Comparison of ENCODE assay signal across 1 cellular context in the genomic region with DNA sequence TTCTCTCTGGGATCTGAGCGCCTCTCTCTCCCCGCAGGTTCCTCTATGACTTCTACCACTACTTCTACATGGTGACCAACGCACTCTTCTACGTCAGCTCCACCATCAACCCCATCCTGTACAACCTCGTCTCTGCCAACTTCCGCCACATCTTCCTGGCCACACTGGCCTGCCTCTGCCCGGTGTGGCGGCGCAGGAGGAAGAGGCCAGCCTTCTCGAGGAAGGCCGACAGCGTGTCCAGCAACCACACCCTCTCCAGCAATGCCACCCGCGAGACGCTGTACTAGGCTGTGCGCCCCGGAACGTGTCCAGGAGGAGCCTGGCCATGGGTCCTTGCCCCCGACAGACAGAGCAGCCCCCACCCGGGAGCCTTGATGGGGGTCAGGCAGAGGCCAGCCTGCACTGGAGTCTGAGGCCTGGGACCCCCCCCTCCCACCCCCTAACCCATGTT.
TF ChIP-seq lines count a peak whose summit lies in the region.

No MANE protein-coding gene starts in this region.

TF ChIP-seq in H1, 55 proteins besides CTCF, POLR2A, EP300 and RAD21:
- TF ChIP-seq BCL11A (IDR thresholded peaks at IDR 0.05; ENCODE audit: low read depth in 2 of 2, low read length in 2 of 2) (no peak), RNF2 (IDR thresholded peaks at IDR 0.05; ENCODE audit: borderline replicate concordance, low read depth, low read length, missing control alignments, poor library complexity, severe bottlenecking) (no peak), GTF2F1 (IDR thresholded peaks at IDR 0.05; ENCODE audit: borderline replicate concordance, low read depth, low read length) (no peak), SAP30 (IDR thresholded peaks at IDR 0.05; ENCODE audit: insufficient read depth, insufficient replicate concordance, low read length) (no peak), EZH2 (IDR thresholded peaks at IDR 0.05; ENCODE audit: low read depth, low read length, severe bottlenecking) (no peak), FOSL1 (IDR thresholded peaks at IDR 0.05; ENCODE audit: insufficient read depth, low read depth, low read length) (no peak), BRCA1 (IDR thresholded peaks at IDR 0.05; ENCODE audit: low read depth, low read length) (no peak), BACH1 (IDR thresholded peaks at IDR 0.05; ENCODE audit: low read length) (no peak), HDAC2 (IDR thresholded peaks at IDR 0.05; ENCODE audit: borderline replicate concordance in 1 of 2, low read depth in 2 of 2, low read length in 2 of 2) (no peak)
- TF ChIP-seq, protein P1, sequence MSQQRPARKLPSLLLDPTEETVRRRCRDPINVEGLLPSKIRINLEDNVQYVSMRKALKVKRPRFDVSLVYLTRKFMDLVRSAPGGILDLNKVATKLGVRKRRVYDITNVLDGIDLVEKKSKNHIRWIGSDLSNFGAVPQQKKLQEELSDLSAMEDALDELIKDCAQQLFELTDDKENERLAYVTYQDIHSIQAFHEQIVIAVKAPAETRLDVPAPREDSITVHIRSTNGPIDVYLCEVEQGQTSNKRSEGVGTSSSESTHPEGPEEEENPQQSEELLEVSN (IDR thresholded peaks at IDR 0.05) = no peak
